16 cellular contexts compared by ENCODE assay signal in genomic region chr3:53171827-53172505, GRCh38. TPM values are rescaled to one million over a fixed set of nuclear protein-coding genes. Genes with fewer than 3 reads are reported as not detected.
A peak's percentile ranks its signal among the peaks of the same experiment; 100 is the strongest.
DNase-seq lines count a peak whose midpoint lies in the region; ATAC-seq, FAIRE-seq and TF ChIP-seq lines count a peak whose summit lies in the region.
"Had no signal": no experiment of that assay in that cellular context is flagged by ENCODE, and none has a peak within 500 bp of the region (broad histone marks: within the 10 kb centered on the region; RNA-seq: fewer than 3 reads in every experiment).

No MANE protein-coding gene starts in this region.

- H3K27ac ChIP-seq in astrocyte (ENCODE audit: low read depth, low read length), result no peak overlapping the region
- H3K27ac ChIP-seq in effector memory CD4-positive, alpha-beta T cell (ENCODE audit: insufficient read depth, low read length, poor library complexity, severe bottlenecking), result no peak overlapping the region
- H3K27ac ChIP-seq: epithelial cell of prostate had no signal

- H3K9me3 Mint-ChIP-seq in astrocyte (ENCODE audit: unreplicated experiment), result no peaks in the 10 kb centered on the region
- H3K9me3 Mint-ChIP-seq in progenitor cell of endocrine pancreas (ENCODE audit: low read depth), result no peaks in the 10 kb centered on the region
- H3K9me3 Mint-ChIP-seq in natural killer cell treated with Interleukin-12 subunit alpha and Interleukin-12 subunit beta and Interleukin-15 and Interleukin-18, amount 100 ng/mL, for 72 hours, result no peaks in the 10 kb centered on the region

- H3K36me3 ChIP-seq in astrocyte (ENCODE audit: insufficient read depth, low read length), result no peaks in the 10 kb centered on the region
- no peaks in the 10 kb centered on the region for H3K36me3 ChIP-seq in effector memory CD4-positive, alpha-beta T cell (ENCODE audit: control insufficient read depth, insufficient read depth, low read length)

- no peak for ATAC-seq in natural killer cell treated with Interleukin-12 subunit alpha and Interleukin-12 subunit beta and Interleukin-15 and Interleukin-18, amount 100 ng/mL, for 72 hours
- ATAC-seq: right cardiac atrium had no signal

- DNase-seq in GM12891 (ENCODE audit: insufficient read length, low spot score) (no peak), NCI-H69 (lab: John Stamatoyannopoulos, UW) (peak; percentile 39), astrocyte (ENCODE audit: low read depth) (no peak), progenitor cell of endocrine pancreas (ENCODE audit: low spot score, unreplicated experiment) (no peak), amygdala (lab: John Stamatoyannopoulos, UW) (no peak), NCI-H2196 treated with DMSO at 0.1 percent for 48 hours (lab: John Stamatoyannopoulos, UW; ENCODE audit: unreplicated experiment) (no peak)
- no peak for DNase-seq in natural killer cell treated with Interleukin-12 subunit alpha and Interleukin-12 subunit beta and Interleukin-15 and Interleukin-18, amount 100 ng/mL, for 72 hours (ENCODE audit: low spot score)
- no peak for DNase-seq in effector memory CD4-positive, alpha-beta T cell
- DNase-seq: activated naive CD4-positive, alpha-beta T cell treated with anti-CD3 and anti-CD28 coated beads, Interleukin-2, amount 50 U/mL, for 16 hours; C1 segment of cervical spinal cord; NCI-H1105 treated with DMSO at 0.1 percent for 48 hours; NCI-H345; right cardiac atrium had no signal

- H3K4me3 ChIP-seq in astrocyte (ENCODE audit: insufficient read depth, low read depth, low read length), result no peak overlapping the region
- H3K4me3 ChIP-seq in effector memory CD4-positive, alpha-beta T cell (ENCODE audit: insufficient read depth, low read depth, low read length, poor library complexity, severe bottlenecking), result no peak overlapping the region

- no peak overlapping the region for H3K9ac ChIP-seq in astrocyte (ENCODE audit: low read length)

- H3K4me3 Mint-ChIP-seq in astrocyte (ENCODE audit: unreplicated experiment) (no peak overlapping the region), progenitor cell of endocrine pancreas (ENCODE audit: low read depth) (no peak overlapping the region)
- no peak overlapping the region for H3K4me3 Mint-ChIP-seq in natural killer cell treated with Interleukin-12 subunit alpha and Interleukin-12 subunit beta and Interleukin-15 and Interleukin-18, amount 100 ng/mL, for 72 hours

- TF ChIP-seq POLR2A in GM12891 (IDR thresholded peaks at IDR 0.05; ENCODE audit: low read depth, low read length), result no peak

- no peaks in the 10 kb centered on the region for H3K9me3 ChIP-seq in astrocyte (ENCODE audit: insufficient read depth, low read depth, low read length)
- no peaks in the 10 kb centered on the region for H3K9me3 ChIP-seq in effector memory CD4-positive, alpha-beta T cell (ENCODE audit: control insufficient read depth, low read length)

- TF ChIP-seq CTCF in astrocyte (IDR thresholded peaks at IDR 0.05; ENCODE audit: insufficient read depth, low read depth, low read length) (no peak), progenitor cell of endocrine pancreas (IDR thresholded peaks at IDR 0.05; ENCODE audit: unreplicated experiment) (no peak)

- H3K4me2 ChIP-seq in astrocyte (ENCODE audit: low read length), result no peak overlapping the region

- peaks cover 7% of the 10 kb centered on the region for H3K36me3 Mint-ChIP-seq in astrocyte (ENCODE audit: low read depth, unreplicated experiment)
- H3K36me3 Mint-ChIP-seq in progenitor cell of endocrine pancreas (ENCODE audit: insufficient read depth), result peaks cover 2% of the 10 kb centered on the region
- peaks cover 4% of the 10 kb centered on the region for H3K36me3 Mint-ChIP-seq in natural killer cell treated with Interleukin-12 subunit alpha and Interleukin-12 subunit beta and Interleukin-15 and Interleukin-18, amount 100 ng/mL, for 72 hours

- peaks cover 28% of the 10 kb centered on the region for H3K4me1 Mint-ChIP-seq in astrocyte (ENCODE audit: low read depth, unreplicated experiment)
- peaks cover 28% of the 10 kb centered on the region for H3K4me1 Mint-ChIP-seq in progenitor cell of endocrine pancreas (ENCODE audit: low read depth)
- peaks cover 49 to 64% of the 10 kb centered on the region in 2 donors for H3K4me1 Mint-ChIP-seq in natural killer cell treated with Interleukin-12 subunit alpha and Interleukin-12 subunit beta and Interleukin-15 and Interleukin-18, amount 100 ng/mL, for 72 hours (ENCODE audit: low read depth in 2 of 2)

- H2AFZ ChIP-seq in astrocyte (ENCODE audit: low read depth, low read length), result no peak overlapping the region

- H3K27me3 Mint-ChIP-seq in astrocyte (ENCODE audit: low read depth, unreplicated experiment) (no peaks in the 10 kb centered on the region), progenitor cell of endocrine pancreas (no peaks in the 10 kb centered on the region)
- H3K27me3 Mint-ChIP-seq in natural killer cell treated with Interleukin-12 subunit alpha and Interleukin-12 subunit beta and Interleukin-15 and Interleukin-18, amount 100 ng/mL, for 72 hours, result no peaks in the 10 kb centered on the region

- peaks cover 47% of the 10 kb centered on the region for H4K20me1 ChIP-seq in astrocyte (ENCODE audit: insufficient read depth, low read length)

- peak overlapping the region; percentile 66 for H3K27ac Mint-ChIP-seq in astrocyte (ENCODE audit: unreplicated experiment)
- H3K27ac Mint-ChIP-seq in progenitor cell of endocrine pancreas, result peak overlapping the region; percentile 74
- H3K27ac Mint-ChIP-seq in natural killer cell treated with Interleukin-12 subunit alpha and Interleukin-12 subunit beta and Interleukin-15 and Interleukin-18, amount 100 ng/mL, for 72 hours, result peak overlapping the region in 1 of 2 donors; percentile 42

- H3K4me1 ChIP-seq in astrocyte (ENCODE audit: insufficient read depth, low read length), result peaks cover 7% of the 10 kb centered on the region
- H3K4me1 ChIP-seq in effector memory CD4-positive, alpha-beta T cell (ENCODE audit: control insufficient read depth, insufficient read depth, low read length, poor library complexity, severe bottlenecking), result no peaks in the 10 kb centered on the region

- FAIRE-seq in GM12891 (lab: Jason Lieb, UNC) (peak; percentile 78), astrocyte (lab: Jason Lieb, UNC) (no peak)
- FAIRE-seq: GM18507, TTC549 had no signal

- peaks cover 11% of the 10 kb centered on the region for H3K79me2 ChIP-seq in astrocyte (ENCODE audit: insufficient read depth, low read length)

- H3K27me3 ChIP-seq in astrocyte (ENCODE audit: insufficient read depth, low read length), result no peaks in the 10 kb centered on the region
- H3K27me3 ChIP-seq in effector memory CD4-positive, alpha-beta T cell (replicated peaks; ENCODE audit: control insufficient read depth, insufficient read depth, low read length, poor library complexity, severe bottlenecking), result no peaks in the 10 kb centered on the region

TF ChIP-seq in GM12891, 5 proteins besides CTCF, POLR2A, EP300 and RAD21:
- no peak for TF ChIP-seq POLR2AphosphoS5 (IDR thresholded peaks at IDR 0.05; ENCODE audit: low read depth, low read length)
- peak; percentile 56 for TF ChIP-seq SPI1 (IDR thresholded peaks at IDR 0.05; ENCODE audit: low read depth, low read length)
- TF ChIP-seq POU2F2 (IDR thresholded peaks at IDR 0.05; ENCODE audit: low read depth, low read length), result no peak

RNA-seq across cellular contexts. Expression of gene PRKCD, which starts 11.0 kb away (rescaled TPM):
- 47.7 TPM for polyA plus RNA-seq in GM12891 (2012; ENCODE audit: low read depth, missing spikeins)
- total RNA-seq in astrocyte (25.4 and 28.8 TPM in 2 replicates), progenitor cell of endocrine pancreas (45.1 and 45.8 TPM in 2 replicates)
- total RNA-seq in natural killer cell treated with Interleukin-12 subunit alpha and Interleukin-12 subunit beta and Interleukin-15 and Interleukin-18, amount 100 ng/mL, for 72 hours, result 10 to 100 TPM; 14.1 to 34.9 TPM

RNA-seq across cellular contexts. Expression of gene RFT1, which starts 41.7 kb away (rescaled TPM):
- 20.5 TPM for polyA plus RNA-seq in GM12891 (2012; ENCODE audit: low read depth, missing spikeins)
- total RNA-seq in astrocyte, result 19.2 and 23.0 TPM in 2 replicates
- 22.0 and 22.5 TPM in 2 replicates for total RNA-seq in progenitor cell of endocrine pancreas
- 10 to 100 TPM; 33.1 to 51.6 TPM for total RNA-seq in natural killer cell treated with Interleukin-12 subunit alpha and Interleukin-12 subunit beta and Interleukin-15 and Interleukin-18, amount 100 ng/mL, for 72 hours
